Comparison of ENCODE assay signal across 22 cellular contexts in genomic region chr13:111295896-111296295, GRCh38. TPM values are rescaled to one million over a fixed set of nuclear protein-coding genes. Genes with fewer than 3 reads are reported as not detected.
"Had no signal": no experiment of that assay in that cellular context is flagged by ENCODE, and none has a peak within 500 bp of the region (broad histone marks: within the 10 kb centered on the region; RNA-seq: fewer than 3 reads in every experiment).

No MANE protein-coding gene starts in this region.

- H3K9me3 ChIP-seq: left ventricle myocardium inferior, pancreas, psoas muscle, upper lobe of left lung had no signal

- H3K4me3 ChIP-seq: cardiac muscle cell, left ventricle myocardium inferior, pancreas, psoas muscle, upper lobe of left lung had no signal

- H3K27me3 ChIP-seq: cardiac muscle cell, pancreas, upper lobe of left lung had no signal

- H3K4me3 Mint-ChIP-seq: activated CD8-positive, alpha-beta memory T cell treated with anti-CD3 and anti-CD28 coated beads, Interleukin-2, amount 10 ng/mL, durations not matched to agents 7 days and 5 days; activated naive CD8-positive, alpha-beta T cell; nephron had no signal

- H3K27ac Mint-ChIP-seq: activated CD8-positive, alpha-beta memory T cell treated with anti-CD3 and anti-CD28 coated beads, Interleukin-2, amount 10 ng/mL, durations not matched to agents 7 days and 5 days; activated naive CD8-positive, alpha-beta T cell; activated T-helper 2 cell treated with anti-CD3 and anti-CD28 coated beads, Interferon-gamma antibody, Interleukin-2, Interleukin-4, amounts not matched to agents 10 μg/mL and 5 μg/mL and 100 μg/mL, durations not matched to agents 14 hours and 24 hours and 36 hours; nephron had no signal

- DNase-seq: activated CD4-positive, alpha-beta T cell treated with anti-CD3 and anti-CD28 coated beads for 4 hours; activated CD4-positive, alpha-beta T cell treated with anti-CD3 and anti-CD28 coated beads, Interleukin-2, amount 50 U/mL, for 48 hours; activated CD4-positive, CD25-positive, alpha-beta regulatory T cell; activated CD8-positive, alpha-beta memory T cell treated with anti-CD3 and anti-CD28 coated beads, Interleukin-2, amount 10 ng/mL, durations not matched to agents 7 days and 5 days; activated naive CD4-positive, alpha-beta T cell; amniotic stem cell; foreskin fibroblast; left ventricle myocardium inferior; mammary epithelial cell; midbrain; pancreas; psoas muscle; right cardiac atrium; stimulated activated CD4-positive, alpha-beta T cell treated with anti-CD3 and anti-CD28 coated beads, Interleukin-4, amount 100 ng/mL, for 24 hours; stimulated activated naive CD8-positive, alpha-beta T cell treated with anti-CD3 and anti-CD28 coated beads, Interleukin-15, Interleukin-2, amounts not matched to agents 100 U/mL and 50 U/mL, for 24 hours; upper lobe of left lung had no signal

- H3K27ac ChIP-seq: cardiac muscle cell, left ventricle myocardium inferior, pancreas, psoas muscle, upper lobe of left lung had no signal

- H3K27me3 Mint-ChIP-seq: activated CD8-positive, alpha-beta memory T cell treated with anti-CD3 and anti-CD28 coated beads, Interleukin-2, amount 10 ng/mL, durations not matched to agents 7 days and 5 days; activated naive CD8-positive, alpha-beta T cell had no signal

- H3K9me3 Mint-ChIP-seq: activated T-helper 2 cell treated with anti-CD3 and anti-CD28 coated beads, Interferon-gamma antibody, Interleukin-2, Interleukin-4, amounts not matched to agents 10 μg/mL and 5 μg/mL and 100 μg/mL, durations not matched to agents 14 hours and 24 hours and 36 hours; nephron had no signal

- ATAC-seq: pancreas; psoas muscle; right cardiac atrium; stimulated activated naive CD8-positive, alpha-beta T cell treated with anti-CD3 and anti-CD28 coated beads, Interleukin-15, Interleukin-2, amounts not matched to agents 100 U/mL and 50 U/mL, for 24 hours had no signal

- H3K4me1 ChIP-seq: left ventricle myocardium inferior, pancreas, psoas muscle, upper lobe of left lung had no signal

RNA-seq across cellular contexts. Expression of gene TEX29, which starts 24.5 kb away (rescaled TPM):
- total RNA-seq: cardiac muscle cell, glomerular endothelial cell, left ventricle myocardium inferior, mammary epithelial cell, subcutaneous adipose tissue had no signal
- polyA plus RNA-seq: cardiac muscle cell, mammary epithelial cell had no signal
